In genomic region chr10:99234067-99234738, GRCh38 we compare ENCODE assay signal across 9 cellular contexts. TPM values are rescaled to one million over a fixed set of nuclear protein-coding genes. Genes with fewer than 3 reads are reported as not detected.
DNase-seq lines count a peak whose midpoint lies in the region; ATAC-seq and TF ChIP-seq lines count a peak whose summit lies in the region.
"Had no signal": no experiment of that assay in that cellular context is flagged by ENCODE, and none has a peak within 500 bp of the region (broad histone marks: within the 10 kb centered on the region; RNA-seq: fewer than 3 reads in every experiment).

No MANE protein-coding gene starts in this region.

- H3K4me1 ChIP-seq in fibroblast of lung (ENCODE audit: control insufficient read depth, extremely low read depth, insufficient read depth, low read length) = no peaks in the 10 kb centered on the region
- peaks cover 25% of the 10 kb centered on the region for H3K4me1 ChIP-seq in vagina

- H3K27ac Mint-ChIP-seq in activated CD4-positive, alpha-beta T cell treated with anti-CD3 and anti-CD28 coated beads, Interleukin-2, amount 10 ng/mL, durations not matched to agents 7 days and 5 days = peak overlapping the region; percentile 52
- H3K27ac Mint-ChIP-seq in neural crest cell (ENCODE audit: unreplicated experiment) = no peak overlapping the region

- H3K36me3 ChIP-seq in fibroblast of lung (ENCODE audit: control insufficient read depth, insufficient read depth, low read length) (no peaks in the 10 kb centered on the region), vagina (no peaks in the 10 kb centered on the region)

- intact Hi-C loops in vagina (cut with DNase I) = no loop called here

- no peaks in the 10 kb centered on the region for H3K9me3 Mint-ChIP-seq in activated CD4-positive, alpha-beta T cell treated with anti-CD3 and anti-CD28 coated beads, Interleukin-2, amount 10 ng/mL, durations not matched to agents 7 days and 5 days
- no peaks in the 10 kb centered on the region for H3K9me3 Mint-ChIP-seq in neural crest cell

- H3K27me3 ChIP-seq in fibroblast of lung (ENCODE audit: control insufficient read depth, insufficient read depth, low read length) (peaks cover 23% of the 10 kb centered on the region), vagina (no peaks in the 10 kb centered on the region)

- H3K4me3 ChIP-seq in fibroblast of lung (replicated peaks in 1 of 4; ENCODE audit: control extremely low read depth in 1 of 4, insufficient read depth in 1 of 4, low read depth in 3 of 4, low read length in 4 of 4) (peak overlapping the region; percentile 46 to 67 (median 62)), vagina (peak overlapping the region; percentile 48 to 60)

- POLR2A ChIA-PET in activated CD4-positive, alpha-beta T cell treated with anti-CD3 and anti-CD28 coated beads, Interleukin-2, amount 10 ng/mL, durations not matched to agents 7 days and 5 days (lab: Charles Lee) = no interaction called here

- H3K4me1 Mint-ChIP-seq in activated CD4-positive, alpha-beta T cell treated with anti-CD3 and anti-CD28 coated beads, Interleukin-2, amount 10 ng/mL, durations not matched to agents 7 days and 5 days = peaks cover 21% of the 10 kb centered on the region
- H3K4me1 Mint-ChIP-seq in neural crest cell = peaks cover 36% of the 10 kb centered on the region

- no peak for TF ChIP-seq POLR2A in vagina (IDR thresholded peaks at IDR 0.05)

- CTCF ChIA-PET in activated CD4-positive, alpha-beta T cell treated with anti-CD3 and anti-CD28 coated beads, Interleukin-2, amount 10 ng/mL, durations not matched to agents 7 days and 5 days (lab: Charles Lee) = no interaction called here

- peak; percentile 86 for ATAC-seq in GM19324 (IDR thresholded peaks at IDR 0.05; ENCODE audit: low FRiP score, unreplicated experiment)
- ATAC-seq in HG03354 (IDR thresholded peaks at IDR 0.05; ENCODE audit: poor library complexity, severe bottlenecking, unreplicated experiment) = peak; percentile 97

- H3K79me2 ChIP-seq in fibroblast of lung (ENCODE audit: control insufficient read depth, insufficient read depth, low read length) = no peaks in the 10 kb centered on the region

- H4K20me1 ChIP-seq in fibroblast of lung (ENCODE audit: control insufficient read depth, extremely low read depth, insufficient read depth, low read length) = no peaks in the 10 kb centered on the region

- H3K36me3 Mint-ChIP-seq in activated CD4-positive, alpha-beta T cell treated with anti-CD3 and anti-CD28 coated beads, Interleukin-2, amount 10 ng/mL, durations not matched to agents 7 days and 5 days (ENCODE audit: low read depth) = no peaks in the 10 kb centered on the region
- peaks cover 10% of the 10 kb centered on the region for H3K36me3 Mint-ChIP-seq in neural crest cell (ENCODE audit: low read depth)

- peak overlapping the region; percentile 93 for H3K4me2 ChIP-seq in fibroblast of lung (ENCODE audit: extremely low read depth, insufficient read depth, low read length)

- H3K27ac ChIP-seq in fibroblast of lung (ENCODE audit: insufficient read depth, low read length) (peak overlapping the region; percentile 28), vagina (peak overlapping the region; percentile 79)

- peaks cover 86% of the 10 kb centered on the region for H3K27me3 Mint-ChIP-seq in activated CD4-positive, alpha-beta T cell treated with anti-CD3 and anti-CD28 coated beads, Interleukin-2, amount 10 ng/mL, durations not matched to agents 7 days and 5 days
- H3K27me3 Mint-ChIP-seq in neural crest cell (ENCODE audit: low read depth) = peaks cover 96% of the 10 kb centered on the region

- peak overlapping the region; percentile 2 for H3K9ac ChIP-seq in fibroblast of lung (ENCODE audit: insufficient read depth, low read length)

- no peak for TF ChIP-seq CTCF in fibroblast of lung (conservative IDR thresholded peaks at IDR 0.05 in 1 of 2, IDR thresholded peaks at IDR 0.05 in 1 of 2; ENCODE audit: low read depth in 1 of 2, low read length in 2 of 2)
- no peak for TF ChIP-seq CTCF in neural crest cell (conservative IDR thresholded peaks at IDR 0.05)
- TF ChIP-seq CTCF in vagina (IDR thresholded peaks at IDR 0.05) = no peak

- H3K4me3 Mint-ChIP-seq in activated CD4-positive, alpha-beta T cell treated with anti-CD3 and anti-CD28 coated beads, Interleukin-2, amount 10 ng/mL, durations not matched to agents 7 days and 5 days = peak overlapping the region; percentile 40
- peak overlapping the region; percentile 43 for H3K4me3 Mint-ChIP-seq in neural crest cell

- peak overlapping the region; percentile 78 for H2AFZ ChIP-seq in fibroblast of lung (ENCODE audit: low read length)

- H3K9me3 ChIP-seq in fibroblast of lung (ENCODE audit: control insufficient read depth, insufficient read depth, low read depth, low read length) (no peaks in the 10 kb centered on the region), vagina (no peaks in the 10 kb centered on the region)

- DNase-seq in CD1c-positive myeloid dendritic cell (ENCODE audit: extremely low spot score) = peak; percentile 92
- DNase-seq in activated CD4-positive, alpha-beta T cell treated with anti-CD3 and anti-CD28 coated beads, Interleukin-2, amount 10 ng/mL, durations not matched to agents 7 days and 5 days = peak; percentile 47
- peak; percentile 43 to 69 for DNase-seq in fibroblast of lung (ENCODE audit: low read depth in 2 of 2)
- peak; percentile 18 for DNase-seq in neural crest cell (ENCODE audit: low read depth, low spot score)
- no peak for DNase-seq in vagina (ENCODE audit: extremely low spot score in 2 of 2)
- no peak for DNase-seq in NCI-H226

RNA-seq across cellular contexts. Expression of gene HPSE2, which starts 1.4 kb away (rescaled TPM):
- not detected for total RNA-seq in activated CD4-positive, alpha-beta T cell treated with anti-CD3 and anti-CD28 coated beads, Interleukin-2, amount 10 ng/mL, durations not matched to agents 7 days and 5 days
- total RNA-seq in fibroblast of lung (0.17 and 0.51 TPM in 2 replicates), neural crest cell (not detected in 2 replicates), vagina (10.6 TPM)
- 0.02 and 0.51 TPM in 2 replicates for polyA plus RNA-seq in fibroblast of lung
- 0.56 TPM in 1 of 2 replicates, not detected in the other for polyA plus RNA-seq in fibroblast of lung (2012)
- not detected in 2 replicates for polyA minus RNA-seq in fibroblast of lung (ENCODE audit: low replicate concordance)
- total RNA-seq: LHCN-M2 had no signal

Comparison
In these comparisons a context has a peak if more than half of its experiments do, and no peak if none do; other contexts are left out.
1. DNase-seq: peak in CD1c-positive myeloid dendritic cell (single experiment), activated CD4-positive, alpha-beta T cell treated with anti-CD3 and anti-CD28 coated beads, Interleukin-2, amount 10 ng/mL, durations not matched to agents 7 days and 5 days (single experiment), fibroblast of lung (2 of 2) and neural crest cell (single experiment); none in vagina (0 of 2) and NCI-H226 (single experiment).